ENCODE assay signal across 21 cellular contexts in genomic region chrX:17805120-17805519, GRCh38. TPM values are rescaled to one million over a fixed set of nuclear protein-coding genes. Genes with fewer than 3 reads are reported as not detected.
DNase-seq lines count a peak whose midpoint lies in the region; ATAC-seq and TF ChIP-seq lines count a peak whose summit lies in the region.
"Had no signal": no experiment of that assay in that cellular context is flagged by ENCODE, and none has a peak within 500 bp of the region (broad histone marks: within the 10 kb centered on the region; RNA-seq: fewer than 3 reads in every experiment).

No MANE protein-coding gene starts in this region.

- H3K4me1 ChIP-seq in HAP-1 (no peaks in the 10 kb centered on the region), esophagus muscularis mucosa (no peaks in the 10 kb centered on the region)
- H3K4me1 ChIP-seq: vagina had no signal

- TF ChIP-seq POLR2A in esophagus muscularis mucosa (IDR thresholded peaks at IDR 0.05; ENCODE audit: low read depth) = no peak

- no peak overlapping the region for H3K4me3 ChIP-seq in AG09309 (ENCODE audit: control insufficient read depth, low read depth, low read length)
- H3K4me3 ChIP-seq in HAP-1 = no peak overlapping the region
- H3K4me3 ChIP-seq in esophagus muscularis mucosa = no peak overlapping the region
- H3K4me3 ChIP-seq: cardiac muscle cell, vagina had no signal

- in situ Hi-C loops in HAP-1 (cut with MboI; ENCODE audit: low sequenced_read_pairs) = no loop called here

- no peak for TF ChIP-seq EP300 in esophagus muscularis mucosa (IDR thresholded peaks at IDR 0.05)

- H3K9me3 ChIP-seq in HAP-1 (no peaks in the 10 kb centered on the region), esophagus muscularis mucosa (no peaks in the 10 kb centered on the region)
- H3K9me3 ChIP-seq: vagina had no signal

- H3K27ac ChIP-seq in esophagus muscularis mucosa (replicated peaks in 1 of 4) = no peak overlapping the region
- H3K27ac ChIP-seq: cardiac muscle cell, vagina had no signal

- ATAC-seq in SK-N-SH treated with all-trans-retinoic acid at 6 μM for 48 hours (peak; percentile 44; the same call in 2 of the 3 replicates), HG03342 (IDR thresholded peaks at IDR 0.05; ENCODE audit: unreplicated experiment) (no peak)
- ATAC-seq: left lobe of liver had no signal

- WGBS in esophagus muscularis mucosa = 65% methylated on average over 6 of the region's 6 CpGs

- no peaks in the 10 kb centered on the region for H3K36me3 ChIP-seq in HAP-1 (replicated peaks)
- H3K36me3 ChIP-seq in esophagus muscularis mucosa = peaks cover 0 to 17% (median 11%) of the 10 kb centered on the region in 4 donors
- H3K36me3 ChIP-seq: cardiac muscle cell, vagina had no signal

- TF ChIP-seq CTCF in AG09309 (IDR thresholded peaks at IDR 0.05; ENCODE audit: control insufficient read depth, insufficient read depth, low read depth, low read length, missing control alignments) (peak; percentile 11), esophagus muscularis mucosa (IDR thresholded peaks at IDR 0.05) (no peak)

- no peak for DNase-seq in AG09309 (ENCODE audit: low read depth)
- peak; percentile 3 to 22 for DNase-seq in HAP-1 (ENCODE audit: low spot score in 2 of 2)
- peak; percentile 38 for DNase-seq in iPS-NIHi11 (ENCODE audit: low spot score)
- no peak for DNase-seq in NCI-H1694 treated with DMSO at 0.1 percent for 48 hours (lab: John Stamatoyannopoulos, UW)
- no peak for DNase-seq in A172 (ENCODE audit: low spot score)
- DNase-seq in esophagus muscularis mucosa (ENCODE audit: extremely low spot score) = no peak
- DNase-seq: activated CD4-positive, alpha-beta T cell treated with anti-CD3 and anti-CD28 coated beads, Interleukin-2, amount 50 U/mL, for 4 hours; activated naive CD4-positive, alpha-beta T cell; amniotic stem cell; EL; KG1; NCI-H1048; NCI-H2029 treated with DMSO at 0.1 percent for 48 hours; NCI-H510A treated with DMSO at 0.1 percent for 48 hours; stimulated activated CD4-positive, alpha-beta T cell treated with anti-CD3 and anti-CD28 coated beads, Interleukin-12 subunit alpha, Interleukin-12 subunit beta, amount 100 ng/mL, for 4 hours; stimulated activated CD8-positive, alpha-beta memory T cell treated with anti-CD3 and anti-CD28 coated beads, Interleukin-4, amount 100 ng/mL, for 48 hours had no signal

- intact Hi-C loops in esophagus muscularis mucosa (cut with DNase I) = no loop called here

- H3K27me3 ChIP-seq in HAP-1 (ENCODE audit: low read depth) = no peaks in the 10 kb centered on the region
- no peaks in the 10 kb centered on the region for H3K27me3 ChIP-seq in esophagus muscularis mucosa
- H3K27me3 ChIP-seq: cardiac muscle cell, vagina had no signal

TF ChIP-seq in SK-N-SH treated with all-trans-retinoic acid at 6 μM for 48 hours, 23 proteins besides CTCF, POLR2A, EP300 and RAD21:
- TF ChIP-seq TOX (CRISPR knock-in tag; IDR thresholded peaks at IDR 0.05; ENCODE audit: borderline replicate concordance) (no peak), CSDC2 (CRISPR knock-in tag; IDR thresholded peaks at IDR 0.05) (no peak), ZC3H10 (CRISPR knock-in tag; IDR thresholded peaks at IDR 0.05) (no peak), CSRNP3 (CRISPR knock-in tag; IDR thresholded peaks at IDR 0.05) (no peak), GLIS3 (CRISPR knock-in tag; IDR thresholded peaks at IDR 0.05) (no peak), RARB (CRISPR knock-in tag; IDR thresholded peaks at IDR 0.05) (no peak), ZFP30 (CRISPR knock-in tag; IDR thresholded peaks at IDR 0.05) (no peak)

RNA-seq across cellular contexts. Expression of gene RAI2, which starts 56.0 kb away (rescaled TPM):
- total RNA-seq in A172 (2014; rRNA removed; shearing (Covaris generic)) = not detected in 2 replicates
- 10 to 100 TPM; 24.4 to 35.3 (median 29.5) TPM for total RNA-seq in esophagus muscularis mucosa

Comparison
In these comparisons a context has a peak if more than half of its experiments do, and no peak if none do; other contexts are left out.
1. DNase-seq: peak in HAP-1 (2 of 2) and iPS-NIHi11 (single experiment); none in AG09309 (single experiment), NCI-H1694 treated with DMSO at 0.1 percent for 48 hours (single experiment), A172 (single experiment) and esophagus muscularis mucosa (single experiment).
2. RNA of gene RAI2, which starts 56.0 kb away (total RNA-seq): 24.4 to 35.3 TPM in esophagus muscularis mucosa; not detected in A172; every median in the first group is over 10 times any median in the second.